8 cellular contexts compared by ENCODE assay signal in the genomic region with DNA sequence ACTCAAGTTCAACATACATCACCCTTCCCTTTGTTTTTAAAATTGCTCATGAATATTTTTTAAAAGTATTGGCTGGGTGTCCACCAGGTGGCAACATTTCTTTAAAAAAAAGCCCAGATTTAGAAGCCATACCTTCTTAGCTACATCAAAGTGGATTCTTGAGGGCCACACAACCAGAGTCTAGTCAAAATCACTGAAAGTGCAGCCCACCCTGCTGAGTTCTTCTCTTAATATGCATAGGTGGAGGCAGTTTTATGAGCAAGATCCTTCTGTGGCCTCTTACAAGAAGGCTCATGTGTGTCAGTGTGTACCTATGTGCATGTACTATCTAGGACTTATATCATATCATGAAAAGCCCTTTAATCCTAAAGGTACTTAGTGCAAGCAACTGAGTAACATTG. TPM values are rescaled to one million over a fixed set of nuclear protein-coding genes. Genes with fewer than 3 reads are reported as not detected.
DNase-seq lines count a peak whose midpoint lies in the region; FAIRE-seq and TF ChIP-seq lines count a peak whose summit lies in the region.

No MANE protein-coding gene starts in this region.

- H3K36me3 ChIP-seq in breast epithelium, result no peaks in the 10 kb centered on the region

- peak; percentile 77 for TF ChIP-seq CTCF in 22Rv1 (IDR thresholded peaks at IDR 0.05)
- peak; percentile 41 for TF ChIP-seq CTCF in GM10266 (IDR thresholded peaks at IDR 0.05; ENCODE audit: control insufficient read depth, insufficient read depth, low read depth, missing control alignments)
- peak; percentile 43 to 64 (median 59) for TF ChIP-seq CTCF in breast epithelium (IDR thresholded peaks at IDR 0.05)

- CTCF ChIA-PET in activated CD4-positive, alpha-beta memory T cell treated with anti-CD3 and anti-CD28 coated beads for 36 hours (lab: Charles Lee), result interaction anchor here (0.6 to 1.9 kb wide), 10 partner anchors 9 to 1767 kb away, joined by 3 to 6 read pairs (median 3); partner anchors contain the start of gene GNG12

- peaks cover 9% of the 10 kb centered on the region for H3K27me3 Mint-ChIP-seq in activated CD4-positive, alpha-beta memory T cell treated with anti-CD3 and anti-CD28 coated beads for 36 hours

- no peaks in the 10 kb centered on the region for H3K4me1 ChIP-seq in breast epithelium

- intact Hi-C loops in breast epithelium (cut with DNase I; ENCODE audit: low total_unique reads), result no loop called here
- intact Hi-C loops in activated CD4-positive, alpha-beta memory T cell treated with anti-CD3 and anti-CD28 coated beads for 36 hours (cut with micrococcal nuclease), result loop anchor here (5.0 kb wide), 2 partner anchors 83 to 262 kb away; no protein-coding TSS in a partner anchor

- H3K27me3 ChIP-seq in breast epithelium, result no peaks in the 10 kb centered on the region

- DNase-seq in GM10266 (ENCODE audit: extremely low spot score), result no peak
- peak; percentile 29 for DNase-seq in NCI-H2196 (lab: John Stamatoyannopoulos, UW; ENCODE audit: unreplicated experiment)
- no peak for DNase-seq in breast epithelium (ENCODE audit: low spot score in 2 of 2)
- peak; percentile 35 for DNase-seq in medulla oblongata (ENCODE audit: extremely low spot score)
- DNase-seq in HTR-8/SVneo (ENCODE audit: insufficient read length, low spot score), result no peak
- no peak for DNase-seq in activated CD4-positive, alpha-beta memory T cell treated with anti-CD3 and anti-CD28 coated beads for 36 hours
- no peak for DNase-seq in globus pallidus (ENCODE audit: low spot score)

- no peak overlapping the region for H3K4me3 Mint-ChIP-seq in activated CD4-positive, alpha-beta memory T cell treated with anti-CD3 and anti-CD28 coated beads for 36 hours

- FAIRE-seq in HTR-8/SVneo (lab: Jason Lieb, UNC), result no peak

- TF ChIP-seq POLR2A in breast epithelium (IDR thresholded peaks at IDR 0.05), result no peak

- H3K4me3 ChIP-seq in breast epithelium, result no peak overlapping the region

- H3K36me3 Mint-ChIP-seq in activated CD4-positive, alpha-beta memory T cell treated with anti-CD3 and anti-CD28 coated beads for 36 hours, result no peaks in the 10 kb centered on the region

- H3K9me3 Mint-ChIP-seq in activated CD4-positive, alpha-beta memory T cell treated with anti-CD3 and anti-CD28 coated beads for 36 hours, result no peaks in the 10 kb centered on the region

- H3K27ac Mint-ChIP-seq in activated CD4-positive, alpha-beta memory T cell treated with anti-CD3 and anti-CD28 coated beads for 36 hours, result no peak overlapping the region

- H3K27ac ChIP-seq in 22Rv1 (peak overlapping the region; percentile 31; the same call in 1 of the 2 replicates), breast epithelium (no peak overlapping the region)

- POLR2A ChIA-PET in activated CD4-positive, alpha-beta memory T cell treated with anti-CD3 and anti-CD28 coated beads for 36 hours (lab: Charles Lee), result no interaction called here

- H3K9me3 ChIP-seq in breast epithelium, result no peaks in the 10 kb centered on the region

- no peaks in the 10 kb centered on the region for H3K4me1 Mint-ChIP-seq in activated CD4-positive, alpha-beta memory T cell treated with anti-CD3 and anti-CD28 coated beads for 36 hours (ENCODE audit: low read depth)

RNA-seq across cellular contexts. Expression of gene GNG12, which starts 16.9 kb away (rescaled TPM):
- 100 to 1,000 TPM in 1 of 3 donors, 10 to 100 TPM in 2; 82.1 to 100 (median 87.5) TPM for total RNA-seq in breast epithelium
- under 1 TPM; 0.12 TPM for total RNA-seq in activated CD4-positive, alpha-beta memory T cell treated with anti-CD3 and anti-CD28 coated beads for 36 hours

Comparison
In these comparisons a context has a peak if more than half of its experiments do, and no peak if none do; other contexts are left out.
1. DNase-seq: peak in NCI-H2196 (single experiment) and medulla oblongata (single experiment); none in GM10266 (single experiment), breast epithelium (0 of 2), HTR-8/SVneo (single experiment), activated CD4-positive, alpha-beta memory T cell treated with anti-CD3 and anti-CD28 coated beads for 36 hours (single experiment) and globus pallidus (single experiment).
2. RNA of gene GNG12, which starts 16.9 kb away (total RNA-seq): 82.1 to 100 TPM in breast epithelium; 0.12 TPM in activated CD4-positive, alpha-beta memory T cell treated with anti-CD3 and anti-CD28 coated beads for 36 hours; every median in the first group is over 10 times any median in the second.
3. Peak in every context shown above with its lines, with median percentiles within 50 percentile points of each other: CTCF ChIP-seq.